1 cellular context compared by ENCODE assay signal in the genomic region with DNA sequence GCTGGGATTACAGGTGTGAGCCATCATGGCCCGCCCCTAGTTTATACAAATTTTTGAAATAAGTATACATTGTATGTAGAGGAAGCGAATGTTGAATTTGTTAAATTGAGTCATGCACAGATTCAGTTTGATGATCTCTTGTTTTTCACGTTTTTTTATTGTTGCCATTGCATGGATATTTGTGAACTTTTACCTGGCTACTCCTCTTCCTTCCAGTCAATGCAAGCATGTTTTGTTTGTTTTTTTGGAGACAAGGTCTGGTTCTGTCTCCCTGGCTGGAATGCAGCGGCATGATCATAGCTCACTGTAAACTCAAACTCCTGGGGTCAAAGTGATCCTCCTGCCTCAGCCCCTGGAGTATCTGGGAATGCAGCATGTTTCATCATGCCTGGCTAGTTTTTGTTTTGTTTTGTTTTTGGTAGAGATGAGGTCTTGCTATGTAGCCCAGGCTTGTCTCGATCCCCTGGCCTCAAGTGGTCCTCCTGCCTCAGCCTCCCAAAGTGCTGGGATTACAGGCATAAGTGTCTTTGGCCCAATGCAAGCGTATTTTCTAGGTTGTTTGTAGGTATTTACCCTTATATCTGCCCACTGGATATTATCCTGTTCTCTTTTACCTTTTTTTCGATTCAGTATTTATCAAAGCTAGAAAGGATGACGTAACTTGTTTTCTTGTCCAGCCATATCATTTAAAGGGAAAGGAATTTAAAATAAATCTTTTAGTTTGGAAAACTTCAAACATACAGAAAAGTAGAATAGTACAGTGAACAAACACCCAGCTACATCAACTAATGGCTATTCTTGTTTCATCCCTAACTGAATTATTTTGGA.
TF ChIP-seq lines count a peak whose summit lies in the region.

No MANE protein-coding gene starts in this region.

TF ChIP-seq in A549, 52 proteins besides CTCF, POLR2A, EP300 and RAD21 (continued from another document):
- TF ChIP-seq, protein P1, sequence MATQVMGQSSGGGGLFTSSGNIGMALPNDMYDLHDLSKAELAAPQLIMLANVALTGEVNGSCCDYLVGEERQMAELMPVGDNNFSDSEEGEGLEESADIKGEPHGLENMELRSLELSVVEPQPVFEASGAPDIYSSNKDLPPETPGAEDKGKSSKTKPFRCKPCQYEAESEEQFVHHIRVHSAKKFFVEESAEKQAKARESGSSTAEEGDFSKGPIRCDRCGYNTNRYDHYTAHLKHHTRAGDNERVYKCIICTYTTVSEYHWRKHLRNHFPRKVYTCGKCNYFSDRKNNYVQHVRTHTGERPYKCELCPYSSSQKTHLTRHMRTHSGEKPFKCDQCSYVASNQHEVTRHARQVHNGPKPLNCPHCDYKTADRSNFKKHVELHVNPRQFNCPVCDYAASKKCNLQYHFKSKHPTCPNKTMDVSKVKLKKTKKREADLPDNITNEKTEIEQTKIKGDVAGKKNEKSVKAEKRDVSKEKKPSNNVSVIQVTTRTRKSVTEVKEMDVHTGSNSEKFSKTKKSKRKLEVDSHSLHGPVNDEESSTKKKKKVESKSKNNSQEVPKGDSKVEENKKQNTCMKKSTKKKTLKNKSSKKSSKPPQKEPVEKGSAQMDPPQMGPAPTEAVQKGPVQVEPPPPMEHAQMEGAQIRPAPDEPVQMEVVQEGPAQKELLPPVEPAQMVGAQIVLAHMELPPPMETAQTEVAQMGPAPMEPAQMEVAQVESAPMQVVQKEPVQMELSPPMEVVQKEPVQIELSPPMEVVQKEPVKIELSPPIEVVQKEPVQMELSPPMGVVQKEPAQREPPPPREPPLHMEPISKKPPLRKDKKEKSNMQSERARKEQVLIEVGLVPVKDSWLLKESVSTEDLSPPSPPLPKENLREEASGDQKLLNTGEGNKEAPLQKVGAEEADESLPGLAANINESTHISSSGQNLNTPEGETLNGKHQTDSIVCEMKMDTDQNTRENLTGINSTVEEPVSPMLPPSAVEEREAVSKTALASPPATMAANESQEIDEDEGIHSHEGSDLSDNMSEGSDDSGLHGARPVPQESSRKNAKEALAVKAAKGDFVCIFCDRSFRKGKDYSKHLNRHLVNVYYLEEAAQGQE (IDR thresholded peaks at IDR 0.05): no peak
- TF ChIP-seq, protein P2, sequence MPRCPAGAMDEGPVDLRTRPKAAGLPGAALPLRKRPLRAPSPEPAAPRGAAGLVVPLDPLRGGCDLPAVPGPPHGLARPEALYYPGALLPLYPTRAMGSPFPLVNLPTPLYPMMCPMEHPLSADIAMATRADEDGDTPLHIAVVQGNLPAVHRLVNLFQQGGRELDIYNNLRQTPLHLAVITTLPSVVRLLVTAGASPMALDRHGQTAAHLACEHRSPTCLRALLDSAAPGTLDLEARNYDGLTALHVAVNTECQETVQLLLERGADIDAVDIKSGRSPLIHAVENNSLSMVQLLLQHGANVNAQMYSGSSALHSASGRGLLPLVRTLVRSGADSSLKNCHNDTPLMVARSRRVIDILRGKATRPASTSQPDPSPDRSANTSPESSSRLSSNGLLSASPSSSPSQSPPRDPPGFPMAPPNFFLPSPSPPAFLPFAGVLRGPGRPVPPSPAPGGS (IDR thresholded peaks at IDR 0.05): no peak
- TF ChIP-seq SREBF2 (IDR thresholded peaks at IDR 0.05) (no peak), NPAS2 (CRISPR knock-in tag; IDR thresholded peaks at IDR 0.05; ENCODE audit: borderline replicate concordance) (no peak), ZSCAN20 (CRISPR knock-in tag; IDR thresholded peaks at IDR 0.05) (no peak)
- TF ChIP-seq, protein P3, sequence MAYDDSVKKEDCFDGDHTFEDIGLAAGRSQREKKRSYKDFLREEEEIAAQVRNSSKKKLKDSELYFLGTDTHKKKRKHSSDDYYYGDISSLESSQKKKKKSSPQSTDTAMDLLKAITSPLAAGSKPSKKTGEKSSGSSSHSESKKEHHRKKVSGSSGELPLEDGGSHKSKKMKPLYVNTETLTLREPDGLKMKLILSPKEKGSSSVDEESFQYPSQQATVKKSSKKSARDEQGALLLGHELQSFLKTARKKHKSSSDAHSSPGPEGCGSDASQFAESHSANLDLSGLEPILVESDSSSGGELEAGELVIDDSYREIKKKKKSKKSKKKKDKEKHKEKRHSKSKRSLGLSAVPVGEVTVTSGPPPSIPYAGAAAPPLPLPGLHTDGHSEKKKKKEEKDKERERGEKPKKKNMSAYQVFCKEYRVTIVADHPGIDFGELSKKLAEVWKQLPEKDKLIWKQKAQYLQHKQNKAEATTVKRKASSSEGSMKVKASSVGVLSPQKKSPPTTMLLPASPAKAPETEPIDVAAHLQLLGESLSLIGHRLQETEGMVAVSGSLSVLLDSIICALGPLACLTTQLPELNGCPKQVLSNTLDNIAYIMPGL (CRISPR knock-in tag; IDR thresholded peaks at IDR 0.05; ENCODE audit: borderline replicate concordance): no peak
